In the genomic region with DNA sequence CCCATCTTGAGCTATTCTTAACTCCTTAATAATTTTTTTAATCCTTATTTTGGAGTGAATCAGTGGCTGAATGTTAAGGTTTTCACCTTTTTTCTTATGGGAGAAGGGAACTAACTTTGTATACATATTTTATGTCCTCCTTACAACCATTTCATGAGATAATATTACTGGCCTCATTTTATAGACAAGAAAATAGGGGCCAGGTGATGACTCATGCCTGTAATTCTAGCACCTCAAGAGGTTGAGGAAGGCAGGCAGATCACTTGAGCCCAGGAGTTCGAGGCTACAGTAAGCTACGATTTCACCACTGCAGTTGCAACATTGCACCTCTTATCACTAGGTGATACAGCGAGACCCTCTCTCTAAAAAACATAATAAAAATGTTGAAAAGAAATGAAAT, we compare ENCODE assay signal across 1 cellular context.
TF ChIP-seq lines count a peak whose summit lies in the region.

No MANE protein-coding gene starts in this region.

TF ChIP-seq in endothelial cell of umbilical vein, 7 proteins besides CTCF, POLR2A, EP300 and RAD21 (continued from another document):
- TF ChIP-seq FOS (IDR thresholded peaks at IDR 0.05; ENCODE audit: borderline replicate concordance, insufficient read depth, low read length) (peak; percentile 22), JUN (IDR thresholded peaks at IDR 0.05; ENCODE audit: borderline replicate concordance, insufficient read depth, insufficient read length, low read depth) (peak; percentile 8)
TF ChIP-seq in endothelial cell of umbilical vein: peak in this region for 2.
